ENCODE assay signal across 8 cellular contexts in the genomic region with DNA sequence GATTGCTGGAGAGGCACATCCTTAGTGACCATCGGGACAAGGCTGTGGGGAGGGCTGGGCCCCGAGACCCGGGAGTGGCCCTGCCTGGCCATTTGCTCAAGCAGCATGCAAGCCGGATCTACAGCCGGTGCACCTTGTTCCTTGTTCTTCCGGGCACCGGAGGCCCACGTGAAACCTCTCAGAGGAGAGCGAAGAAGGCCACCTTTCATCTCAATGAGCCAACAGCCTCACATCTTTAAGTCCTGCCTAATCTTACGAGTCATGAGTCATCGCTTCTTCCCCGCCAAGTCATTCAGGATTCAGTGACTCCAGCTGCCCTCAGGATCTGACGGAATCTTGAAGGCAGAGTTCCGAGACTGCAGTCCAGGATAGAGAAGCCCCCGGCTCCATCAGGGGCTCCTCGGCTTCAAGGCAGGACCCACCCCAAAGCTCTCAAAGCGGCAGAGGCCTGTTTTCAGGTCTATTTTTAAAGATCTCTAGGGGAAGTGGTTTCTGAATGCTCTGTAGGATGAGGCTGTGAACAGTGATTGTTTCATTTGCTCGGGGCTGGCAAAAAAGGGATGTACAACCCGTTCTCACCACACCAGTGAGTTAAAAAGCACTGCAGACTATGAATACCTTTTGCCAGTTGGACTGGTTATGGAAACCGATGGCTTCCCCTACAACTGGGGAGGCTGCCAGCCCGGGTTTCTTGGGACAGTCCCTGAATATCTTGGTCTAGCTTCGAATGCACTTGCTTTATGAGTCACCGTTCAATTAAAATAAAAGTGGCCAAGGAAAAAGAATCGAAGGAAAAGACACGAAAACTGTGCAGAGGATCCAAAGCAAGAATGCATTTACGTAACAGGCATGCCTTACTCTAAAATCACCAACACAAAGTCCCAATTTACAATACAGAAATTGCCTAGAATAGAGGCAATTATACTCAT. TPM values are rescaled to one million over a fixed set of nuclear protein-coding genes. Genes with fewer than 3 reads are reported as not detected.
DNase-seq lines count a peak whose midpoint lies in the region; ATAC-seq and TF ChIP-seq lines count a peak whose summit lies in the region.

No MANE protein-coding gene starts in this region.

- WGBS in thymus: 4% methylated on average over 26 of the region's 26 CpGs

- peak overlapping the region; percentile 78 for H3K4me3 Mint-ChIP-seq in activated T-cell treated with anti-CD3 and anti-CD28 coated beads, Interleukin-2, amount 50 U/mL, for 4 hours

- TF ChIP-seq POLR2A in GM15510 (IDR thresholded peaks at IDR 0.05; ENCODE audit: borderline replicate concordance, extremely low read depth, insufficient read length): peak; percentile 51

- peak; percentile 51 for ATAC-seq in HG02623 (IDR thresholded peaks at IDR 0.05; ENCODE audit: unreplicated experiment)
- ATAC-seq in activated T-cell treated with anti-CD3 and anti-CD28 coated beads, Interleukin-2, amount 50 U/mL, for 4 hours: peak; percentile 86 to 89

- H3K4me1 ChIP-seq in thymus (ENCODE audit: control insufficient read depth, insufficient read depth, low read length): peaks cover 27% of the 10 kb centered on the region

- H3K4me1 Mint-ChIP-seq in activated T-cell treated with anti-CD3 and anti-CD28 coated beads, Interleukin-2, amount 50 U/mL, for 4 hours (ENCODE audit: low read depth): peaks cover 55% of the 10 kb centered on the region

- DNase-seq in NOMO-1 treated with DMSO at 0.1 percent for 48 hours (lab: John Stamatoyannopoulos, UW; ENCODE audit: unreplicated experiment): peak; percentile 92
- peak; percentile 55 for DNase-seq in activated T-cell treated with anti-CD3 and anti-CD28 coated beads, Interleukin-2, amount 50 U/mL, for 4 hours
- DNase-seq in fibroblast of the conjunctiva (ENCODE audit: low read depth): peak; percentile 46
- DNase-seq in nucleus accumbens (lab: John Stamatoyannopoulos, UW): peak in 42 of 56 donors; percentile 6 to 73 (median 34)
- DNase-seq in NCI-H345 treated with DMSO at 0.1 percent for 48 hours (lab: John Stamatoyannopoulos, UW; ENCODE audit: unreplicated experiment): no peak

- peak overlapping the region; percentile 22 for H3K4me3 ChIP-seq in thymus (ENCODE audit: low read length)

- peak overlapping the region; percentile 86 for H3K27ac ChIP-seq in thymus (ENCODE audit: low read depth)

- no peaks in the 10 kb centered on the region for H3K36me3 Mint-ChIP-seq in activated T-cell treated with anti-CD3 and anti-CD28 coated beads, Interleukin-2, amount 50 U/mL, for 4 hours (ENCODE audit: insufficient read depth)

- H3K27me3 ChIP-seq in thymus (ENCODE audit: control insufficient read depth, insufficient read depth): no peaks in the 10 kb centered on the region

- no peaks in the 10 kb centered on the region for H3K9me3 Mint-ChIP-seq in activated T-cell treated with anti-CD3 and anti-CD28 coated beads, Interleukin-2, amount 50 U/mL, for 4 hours

- no peaks in the 10 kb centered on the region for H3K36me3 ChIP-seq in thymus (ENCODE audit: control insufficient read depth, insufficient read depth)

- no peaks in the 10 kb centered on the region for H3K9me3 ChIP-seq in thymus (ENCODE audit: control insufficient read depth)

- H3K27me3 Mint-ChIP-seq in activated T-cell treated with anti-CD3 and anti-CD28 coated beads, Interleukin-2, amount 50 U/mL, for 4 hours (ENCODE audit: low read depth): no peaks in the 10 kb centered on the region

RNA-seq across cellular contexts. Expression of a gene that starts 57.2 kb away (rescaled TPM):
- 1 to 10 TPM; 1.1 to 2.0 (median 1.8) TPM for total RNA-seq in activated T-cell treated with anti-CD3 and anti-CD28 coated beads, Interleukin-2, amount 50 U/mL, for 4 hours
- 13.2 TPM for polyA plus RNA-seq in thymus
